Comparison of ENCODE assay signal across 12 cellular contexts in the genomic region with DNA sequence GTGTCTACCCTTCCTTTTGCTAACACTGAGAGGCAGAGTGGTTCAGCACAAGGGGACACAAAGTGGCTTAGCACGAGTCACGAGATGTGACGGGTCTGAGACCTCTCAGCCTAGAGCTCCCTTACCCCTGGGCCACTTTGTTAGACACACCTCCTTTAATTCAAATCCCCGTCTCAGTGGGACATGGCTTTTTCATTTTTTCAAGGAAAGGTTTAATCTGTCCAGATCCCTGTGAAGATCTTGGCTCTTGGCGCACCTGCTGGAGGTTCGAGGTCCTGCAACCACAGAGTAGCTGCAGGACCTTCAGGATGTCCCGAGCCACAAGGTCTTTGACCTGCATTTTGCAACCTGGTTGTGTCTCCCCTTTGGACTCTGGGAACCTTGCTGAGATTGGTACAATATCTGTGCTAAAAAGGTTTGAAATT. TPM values are rescaled to one million over a fixed set of nuclear protein-coding genes. Genes with fewer than 3 reads are reported as not detected.
A peak's percentile ranks its signal among the peaks of the same experiment; 100 is the strongest.
DNase-seq lines count a peak whose midpoint lies in the region; ATAC-seq and TF ChIP-seq lines count a peak whose summit lies in the region.
"Had no signal": no experiment of that assay in that cellular context is flagged by ENCODE, and none has a peak within 500 bp of the region (broad histone marks: within the 10 kb centered on the region; RNA-seq: fewer than 3 reads in every experiment).

No MANE protein-coding gene starts in this region.

- H3K23me2 ChIP-seq in H9 (ENCODE audit: insufficient read length, low read depth, low read length, poor library complexity, severe bottlenecking) = no peaks in the 10 kb centered on the region

- no peak overlapping the region for H4K8ac ChIP-seq in H9 (replicated peaks; ENCODE audit: insufficient read length, low read depth, low read length)

- H3K23ac ChIP-seq in H9 (ENCODE audit: insufficient read length, low read depth, low read length) = no peak overlapping the region

- H3K4me3 Mint-ChIP-seq in H9 = no peak overlapping the region
- H3K4me3 Mint-ChIP-seq: effector memory CD8-positive, alpha-beta T cell had no signal

- H4K5ac ChIP-seq in H9 (ENCODE audit: insufficient read length, low read depth, low read length) = no peak overlapping the region

- no CpG with 5 or more reads among the region's 7 CpGs for WGBS in H9 (ENCODE audit: extremely low coverage, insufficient read length, low lambda C conversion rate)
- WGBS in smooth muscle cell (ENCODE audit: low lambda C conversion rate) = 94% methylated on average over 7 of the region's 7 CpGs

- H3K79me2 ChIP-seq in H9 (ENCODE audit: insufficient read depth, low read length) (peaks cover 2% of the 10 kb centered on the region; the same call in 1 of the 2 replicates), smooth muscle cell (ENCODE audit: low read depth) (peaks cover 86% of the 10 kb centered on the region)

- H3K56ac ChIP-seq in H9 (ENCODE audit: insufficient read length, low read depth, low read length) = no peak overlapping the region

- H3K36me3 ChIP-seq in smooth muscle cell (ENCODE audit: low read depth) = no peaks in the 10 kb centered on the region

- H3K9ac ChIP-seq in H9 (ENCODE audit: extremely low read depth, insufficient read length, low read length) = no peak overlapping the region
- no peak overlapping the region for H3K9ac ChIP-seq in smooth muscle cell (ENCODE audit: low read depth)

- no peak overlapping the region for H2AFZ ChIP-seq in H9 (ENCODE audit: low read length)
- H2AFZ ChIP-seq in smooth muscle cell (ENCODE audit: low read depth) = no peak overlapping the region

- H3K27me3 ChIP-seq in H9 (ENCODE audit: insufficient read depth, low read length) (no peaks in the 10 kb centered on the region), foreskin keratinocyte (no peaks in the 10 kb centered on the region), smooth muscle cell (ENCODE audit: low read depth) (no peaks in the 10 kb centered on the region)

- H3K9me3 ChIP-seq in H9 (ENCODE audit: control insufficient read depth, low read depth, low read length) (no peaks in the 10 kb centered on the region), smooth muscle cell (replicated peaks; ENCODE audit: low read depth) (no peaks in the 10 kb centered on the region)

- no peak overlapping the region for H3K4ac ChIP-seq in H9 (ENCODE audit: low read depth, low read length)

- peaks cover 0 to 4% (median 0%) of the 10 kb centered on the region in 3 experiments; a peak in 1 of 7 replicates for H3K36me3 Mint-ChIP-seq in H9 (ENCODE audit: insufficient read depth in 1 of 3, low read depth in 3 of 3)

- no peak overlapping the region for H2AK5ac ChIP-seq in H9 (ENCODE audit: insufficient read length, low read length)

- H3K18ac ChIP-seq in H9 (ENCODE audit: insufficient read length, low read depth, low read length) = no peak overlapping the region

- peaks cover 24 to 31% of the 10 kb centered on the region in 2 experiments for H3K4me1 Mint-ChIP-seq in H9

- no peak overlapping the region for H2BK15ac ChIP-seq in H9 (ENCODE audit: low read depth, low read length)

- H3K4me3 ChIP-seq in smooth muscle cell = no peak overlapping the region

- H3K4me2 ChIP-seq in H9 (ENCODE audit: insufficient read depth, insufficient read length, low read length) (no peak overlapping the region), smooth muscle cell (no peak overlapping the region)

- H3T11ph ChIP-seq in H9 (ENCODE audit: low read length) = no peak overlapping the region

- DNase-seq in H9 (peak; percentile 57), RKO (ENCODE audit: low spot score) (peak; percentile 23), foreskin keratinocyte (no peak), smooth muscle cell (lab: John Stamatoyannopoulos, UW; ENCODE audit: unreplicated experiment) (no peak)
- DNase-seq: activated naive CD4-positive, alpha-beta T cell treated with Interleukin-2 at 50 U/mL for 16 hours; effector memory CD8-positive, alpha-beta T cell; NCI-H2081 treated with DMSO at 0.1 percent for 48 hours; nucleus accumbens; RPMI8226 had no signal

- ATAC-seq in foreskin keratinocyte (peak; percentile 26), HG03520 (IDR thresholded peaks at IDR 0.05; ENCODE audit: unreplicated experiment) (no peak), HG02610 (IDR thresholded peaks at IDR 0.05; ENCODE audit: unreplicated experiment) (no peak), GM19324 (IDR thresholded peaks at IDR 0.05; ENCODE audit: low FRiP score, unreplicated experiment) (no peak)
- ATAC-seq: effector memory CD8-positive, alpha-beta T cell had no signal

- TF ChIP-seq CTCF in H9 (conservative IDR thresholded peaks at IDR 0.05) = peak; percentile 63
- peak; percentile 36 for TF ChIP-seq CTCF in foreskin keratinocyte (conservative IDR thresholded peaks at IDR 0.05)
- peak; percentile 19 for TF ChIP-seq CTCF in smooth muscle cell (IDR thresholded peaks at IDR 0.05; ENCODE audit: borderline replicate concordance, insufficient read depth, poor library complexity, severe bottlenecking)

- H4K20me1 ChIP-seq in H9 (ENCODE audit: control insufficient read depth, insufficient read depth, insufficient read length) (no peaks in the 10 kb centered on the region), smooth muscle cell (ENCODE audit: low read depth) (peaks cover 87% of the 10 kb centered on the region)

- no peak overlapping the region for H3K27ac ChIP-seq in H9 (ENCODE audit: insufficient read length, low read depth, low read length)
- H3K27ac ChIP-seq in foreskin keratinocyte = no peak overlapping the region
- no peak overlapping the region for H3K27ac ChIP-seq in smooth muscle cell (ENCODE audit: low read depth)

- no peak overlapping the region; a peak in 1 of 7 replicates for H3K27ac Mint-ChIP-seq in H9
- H3K27ac Mint-ChIP-seq: effector memory CD8-positive, alpha-beta T cell had no signal

- H2BK120ac ChIP-seq in H9 (ENCODE audit: low read depth, low read length, poor library complexity, severe bottlenecking) = no peak overlapping the region

- H3K14ac ChIP-seq in H9 (ENCODE audit: insufficient read depth, low read length) = no peak overlapping the region

- no peak overlapping the region for H2BK5ac ChIP-seq in H9 (ENCODE audit: insufficient read length, low read length)

- peaks cover 13% of the 10 kb centered on the region for H3F3A ChIP-seq in smooth muscle cell (ENCODE audit: low read depth)

- H3K4me1 ChIP-seq in H9 (ENCODE audit: insufficient read depth, low read length) (peaks cover 4% of the 10 kb centered on the region; the same call in 1 of the 2 replicates), foreskin keratinocyte (peaks cover 8% of the 10 kb centered on the region), smooth muscle cell (ENCODE audit: low read depth) (peaks cover 9% of the 10 kb centered on the region)

- H2BK20ac ChIP-seq in H9 (ENCODE audit: low read depth, low read length, poor library complexity, severe bottlenecking) = no peak overlapping the region

- no peak overlapping the region for H4K91ac ChIP-seq in H9 (ENCODE audit: insufficient read length, low read depth, low read length)

- peaks cover 5% of the 10 kb centered on the region for H3K79me1 ChIP-seq in H9 (ENCODE audit: insufficient read depth, low read depth, low read length, poor library complexity, severe bottlenecking)

- no peaks in the 10 kb centered on the region for H3K9me3 Mint-ChIP-seq in H9
- H3K9me3 Mint-ChIP-seq: effector memory CD8-positive, alpha-beta T cell had no signal

- H2BK12ac ChIP-seq in H9 (ENCODE audit: insufficient read length, low read depth, low read length) = no peak overlapping the region

- H3K27me3 Mint-ChIP-seq in H9 (ENCODE audit: low read depth) = no peaks in the 10 kb centered on the region
- H3K27me3 Mint-ChIP-seq: effector memory CD8-positive, alpha-beta T cell had no signal

RNA-seq across cellular contexts. Expression of a gene that starts 52.0 kb away (rescaled TPM):
- 56.3 and 64.6 TPM in 2 replicates for total RNA-seq in H9 (2021)
- 23.0 and 27.5 TPM in 2 replicates for total RNA-seq in foreskin keratinocyte
- polyA plus RNA-seq in foreskin keratinocyte = 2.2 and 2.8 TPM in 2 replicates
- 128 and 142 TPM in 2 replicates for total RNA-seq in smooth muscle cell
- polyA plus RNA-seq in smooth muscle cell = 42.3 and 64.4 TPM in 2 replicates

Comparison
In these comparisons a context has a peak if more than half of its experiments do, and no peak if none do; other contexts are left out.
1. DNase-seq: peak in H9 (single experiment) and RKO (single experiment); none in foreskin keratinocyte (0 of 2) and smooth muscle cell (single experiment).
2. Peak in every context shown above with its lines, with median percentiles within 50 percentile points of each other: CTCF ChIP-seq.